32 cellular contexts compared by ENCODE assay signal in genomic region chr9:117768740-117769400, GRCh38.
DNase-seq lines count a peak whose midpoint lies in the region; ATAC-seq, FAIRE-seq and TF ChIP-seq lines count a peak whose summit lies in the region.
"Had no signal": no experiment of that assay in that cellular context is flagged by ENCODE, and none has a peak within 500 bp of the region (broad histone marks: within the 10 kb centered on the region; RNA-seq: fewer than 3 reads in every experiment).

No MANE protein-coding gene starts in this region.

- H4K8ac ChIP-seq in mesendoderm (ENCODE audit: low read depth, low read length): no peak overlapping the region

- H3K23ac ChIP-seq in mesendoderm (ENCODE audit: low read length): no peak overlapping the region

- no peak overlapping the region for H3K18ac ChIP-seq in mesendoderm (ENCODE audit: low read length)

- no peak for TF ChIP-seq POLR2A in K562 (conservative IDR thresholded peaks at IDR 0.05)

- WGBS in SK-N-SH (ENCODE audit: low lambda C conversion rate): 42% methylated on average over 4 of the region's 4 CpGs
- WGBS in K562 (ENCODE audit: insufficient coverage, low coverage, missing lambda C conversion rate): 3% methylated on average over 4 of the region's 4 CpGs
- no CpG with 5 or more reads among the region's 4 CpGs for WGBS in mesendoderm (ENCODE audit: extremely low coverage, insufficient coverage, low lambda C conversion rate)

- H2BK120ac ChIP-seq in mesendoderm (ENCODE audit: low read depth, low read length): no peak overlapping the region

- H3K9ac ChIP-seq in SK-N-SH: no peak overlapping the region
- H3K9ac ChIP-seq in K562 (ENCODE audit: insufficient read depth in 1 of 2, low read depth in 2 of 2, low read length in 2 of 2): no peak overlapping the region
- H3K9ac ChIP-seq in mesendoderm (ENCODE audit: low read length): no peak overlapping the region

- H2AFZ ChIP-seq in SK-N-SH (ENCODE audit: low read depth) (no peak overlapping the region), K562 (ENCODE audit: low read depth, low read length) (no peak overlapping the region)
- H2AFZ ChIP-seq: PC-9 had no signal

- DNase-seq in SK-N-SH (no peak), K562 (ENCODE audit: extremely low read depth in 1 of 4, low spot score in 3 of 4) (no peak), mesendoderm (peak; percentile 82), CD1c-positive myeloid dendritic cell (ENCODE audit: extremely low spot score) (no peak), GM19238 (ENCODE audit: insufficient read length, low spot score) (no peak)
- DNase-seq: activated gamma-delta T cell treated with Interleukin-2 at 50 U/mL for 16 hours; activated T-cell treated with anti-CD3 and anti-CD28 coated beads, Interleukin-2, amount 50 U/mL, for 1 hour; adrenal gland; colonic mucosa; COR-L47; DND-41; H7; IMR-90; mammary epithelial cell; NCI-H1105 treated with DMSO at 0.1 percent for 48 hours; NCI-H2029 treated with DMSO at 0.1 percent for 48 hours; NCI-H446; NK-92 treated with Interleukin-12 subunit alpha and Interleukin-12 subunit beta, amount 100 ng/mL, for 24 hours; PC-9; right cardiac atrium; SIG-M5; stimulated activated CD4-positive, alpha-beta T cell treated with anti-CD3 and anti-CD28 coated beads, Interleukin-4, amount 100 ng/mL, for 1 hour; stimulated activated naive B cell treated with anti-CD40 and anti-IgM and Interleukin-4, amounts not matched to agents 10 μg/mL and 1 μg/mL and 100 μg/mL, for 72 hours; T-helper 1 cell had no signal

- peaks cover 0 to 3% of the 10 kb centered on the region in 2 experiments; a peak in 1 of 4 replicates for H3K4me1 ChIP-seq in SK-N-SH (ENCODE audit: control insufficient read depth in 1 of 2, insufficient read depth in 2 of 2, low read depth in 1 of 2, low read length in 1 of 2)
- no peaks in the 10 kb centered on the region for H3K4me1 ChIP-seq in K562 (replicated peaks in 1 of 2; ENCODE audit: control insufficient read depth in 2 of 2, insufficient read depth in 2 of 2, low read length in 2 of 2)
- peaks cover 2% of the 10 kb centered on the region for H3K4me1 ChIP-seq in mesendoderm (ENCODE audit: control insufficient read depth, low read depth, low read length)
- H3K4me1 ChIP-seq: adrenal gland, colonic mucosa, suprapubic skin had no signal

- peak overlapping the region; percentile 62 for H2BK5ac ChIP-seq in mesendoderm (ENCODE audit: low read length)

- no peak for FAIRE-seq in K562 (lab: Jason Lieb, UNC)
- FAIRE-seq: A204.1, GM12878, TTC549, urothelium cell line had no signal

- ATAC-seq in SK-N-SH treated with all-trans-retinoic acid at 6 μM for 48 hours (0 out of 3 replicates have a peak, but pooled peaks have one; percentile 26), K562 (no peak), HG02571 (IDR thresholded peaks at IDR 0.05; ENCODE audit: unreplicated experiment) (no peak)
- ATAC-seq: GM12878; right cardiac atrium; stimulated activated naive B cell treated with anti-CD40 and anti-IgM and Interleukin-4, amounts not matched to agents 10 μg/mL and 1 μg/mL and 100 μg/mL, for 72 hours had no signal

- no peak for TF ChIP-seq EP300 in SK-N-SH (IDR thresholded peaks at IDR 0.05; ENCODE audit: borderline replicate concordance in 1 of 2, low read depth in 1 of 2, low read length in 1 of 2)
- TF ChIP-seq EP300 in K562 (IDR thresholded peaks at IDR 0.05; ENCODE audit: low read length): no peak

- no peaks in the 10 kb centered on the region for H3K9me3 ChIP-seq in SK-N-SH
- H3K9me3 ChIP-seq in K562 (replicated peaks; ENCODE audit: control insufficient read depth, insufficient read depth, low read depth, low read length): no peaks in the 10 kb centered on the region
- H3K9me3 ChIP-seq: adrenal gland, colonic mucosa, suprapubic skin had no signal

- CTCF ChIA-PET in SK-N-SH (lab: Yijun Ruan, JAX) (interaction anchor here (1.1 kb wide), 1 partner anchor 13 kb away, joined by 3 read pairs; no protein-coding TSS in a partner anchor), K562 (lab: Yijun Ruan, JAX; ENCODE audit: low intra/inter-chr PET ratio) (no interaction called here)

- TF ChIP-seq RAD21 in SK-N-SH (IDR thresholded peaks at IDR 0.05; ENCODE audit: low read length): no peak
- no peak for TF ChIP-seq RAD21 in K562 (CRISPR knock-in tag; conservative IDR thresholded peaks at IDR 0.05 in 1 of 2, IDR thresholded peaks at IDR 0.05 in 1 of 2)

- peak overlapping the region; percentile 68 for H3K4ac ChIP-seq in mesendoderm (ENCODE audit: low read depth, low read length)

- POLR2A ChIA-PET in SK-N-SH (lab: Yijun Ruan, JAX) (no interaction called here), K562 (lab: Yijun Ruan, JAX) (no interaction called here)

- TF ChIP-seq CTCF in SK-N-SH (IDR thresholded peaks at IDR 0.05): no peak
- no peak for TF ChIP-seq CTCF in K562 (IDR thresholded peaks at IDR 0.05 in 2 of 3, conservative IDR thresholded peaks at IDR 0.05 in 1 of 3; ENCODE audit: insufficient read depth in 2 of 3, low read depth in 1 of 3, low read length in 3 of 3)

- no peaks in the 10 kb centered on the region for H3K79me2 ChIP-seq in SK-N-SH (ENCODE audit: insufficient read depth)
- no peaks in the 10 kb centered on the region for H3K79me2 ChIP-seq in K562 (ENCODE audit: control insufficient read depth, insufficient read depth, low read length)
- no peaks in the 10 kb centered on the region for H3K79me2 ChIP-seq in mesendoderm (ENCODE audit: control insufficient read depth, insufficient read depth, low read length)

- no peaks in the 10 kb centered on the region for H3K79me1 ChIP-seq in mesendoderm (ENCODE audit: low read length)

- H3K36me3 ChIP-seq in SK-N-SH (replicated peaks in 1 of 2; ENCODE audit: control insufficient read depth in 1 of 2, insufficient read depth in 2 of 2, low read length in 1 of 2): no peaks in the 10 kb centered on the region
- no peaks in the 10 kb centered on the region for H3K36me3 ChIP-seq in K562 (ENCODE audit: control insufficient read depth, insufficient read depth, low read length)
- H3K36me3 ChIP-seq in mesendoderm (ENCODE audit: control insufficient read depth, insufficient read depth, low read length): no peaks in the 10 kb centered on the region
- H3K36me3 ChIP-seq: adrenal gland, colonic mucosa, suprapubic skin had no signal

- no peak overlapping the region for H2AK5ac ChIP-seq in mesendoderm (ENCODE audit: low read length)

- no peak overlapping the region for H2BK15ac ChIP-seq in mesendoderm (replicated peaks; ENCODE audit: low read depth)

- H3K27me3 ChIP-seq in SK-N-SH (ENCODE audit: insufficient read depth): no peaks in the 10 kb centered on the region
- no peaks in the 10 kb centered on the region for H3K27me3 ChIP-seq in K562 (ENCODE audit: control insufficient read depth in 2 of 2, insufficient read depth in 2 of 2, low read length in 2 of 2)
- no peaks in the 10 kb centered on the region for H3K27me3 ChIP-seq in mesendoderm (ENCODE audit: insufficient read depth, low read length, poor library complexity)
- H3K27me3 ChIP-seq: adrenal gland, colonic mucosa, suprapubic skin had no signal

- BruUV-seq in K562 (replicated peaks; lab: Mats Ljungman, UMichigan): no TSS peak

- in situ Hi-C loops in K562 (cut with MboI): no loop called here

- H3K56ac ChIP-seq in mesendoderm (ENCODE audit: low read length): no peak overlapping the region

- H3F3A ChIP-seq in SK-N-SH (replicated peaks; ENCODE audit: insufficient read depth): no peaks in the 10 kb centered on the region

- no peaks in the 10 kb centered on the region for H3K9me1 ChIP-seq in K562 (ENCODE audit: control insufficient read depth, insufficient read depth, low read length)

- H4K20me1 ChIP-seq in SK-N-SH (ENCODE audit: insufficient read depth): no peaks in the 10 kb centered on the region
- H4K20me1 ChIP-seq in K562 (replicated peaks; ENCODE audit: control insufficient read depth, insufficient read depth, low read length): no peaks in the 10 kb centered on the region

- intact Hi-C loops in K562 (cut with micrococcal nuclease): no loop called here

- no peak overlapping the region for H3K4me2 ChIP-seq in SK-N-SH
- no peak overlapping the region for H3K4me2 ChIP-seq in K562 (ENCODE audit: insufficient read depth, low read length)
- H3K4me2 ChIP-seq in mesendoderm (ENCODE audit: low read length): no peak overlapping the region
- H3K4me2 ChIP-seq: PC-9 had no signal

- H3K27ac ChIP-seq in SK-N-SH (ENCODE audit: low read depth in 2 of 2, low read length in 1 of 2) (no peak overlapping the region), K562 (ENCODE audit: extremely low read depth, low read depth, low read length) (no peak overlapping the region), mesendoderm (ENCODE audit: low read depth, low read length) (peak overlapping the region; percentile 85), temporal lobe (ENCODE audit: low read depth, low read length) (peak overlapping the region; percentile 27)
- H3K27ac ChIP-seq: adrenal gland, colonic mucosa, PC-9, suprapubic skin had no signal

- H3K9me2 ChIP-seq in SK-N-SH: no peaks in the 10 kb centered on the region

- no peak overlapping the region for H4K5ac ChIP-seq in mesendoderm (ENCODE audit: low read length)

- H3K4me3 ChIP-seq in SK-N-SH (ENCODE audit: low read depth in 2 of 2, low read length in 1 of 2): no peak overlapping the region
- no peak overlapping the region for H3K4me3 ChIP-seq in K562
- no peak overlapping the region for H3K4me3 ChIP-seq in mesendoderm (ENCODE audit: low read length)
- H3K4me3 ChIP-seq: adrenal gland, colonic mucosa, GM12878, PC-9, suprapubic skin had no signal

TF ChIP-seq in SK-N-SH, 30 proteins besides CTCF, POLR2A, EP300 and RAD21:
- TF ChIP-seq GATA2 (CRISPR knock-in tag; IDR thresholded peaks at IDR 0.05): no peak
- no peak for TF ChIP-seq SIN3A (IDR thresholded peaks at IDR 0.05; ENCODE audit: borderline replicate concordance, low read depth, low read length)
- TF ChIP-seq RCOR1 (IDR thresholded peaks at IDR 0.05; ENCODE audit: low read length): no peak
- no peak for TF ChIP-seq JUND (IDR thresholded peaks at IDR 0.05)
- no peak for TF ChIP-seq TCF12 (IDR thresholded peaks at IDR 0.05)
- no peak for TF ChIP-seq GABPA (IDR thresholded peaks at IDR 0.05; ENCODE audit: low read depth)

TF ChIP-seq in K562, 482 proteins besides CTCF, POLR2A, EP300 and RAD21:
- TF ChIP-seq ZNF764 (CRISPR knock-in tag; IDR thresholded peaks at IDR 0.05; ENCODE audit: low read depth): no peak
- 0 out of 2 replicates have a peak, but pooled peaks have one; percentile 36 for TF ChIP-seq ZBTB17 (CRISPR knock-in tag; IDR thresholded peaks at IDR 0.05)

Comparison
In these comparisons a context has a peak if more than half of its experiments do, and no peak if none do; other contexts are left out.
1. H3K27ac ChIP-seq: peak in mesendoderm (single experiment) and temporal lobe (single experiment); none in SK-N-SH (0 of 2) and K562 (single experiment).